ENCODE assay signal across 23 cellular contexts in genomic region chr9:89350988-89351557, GRCh38. TPM values are rescaled to one million over a fixed set of nuclear protein-coding genes. Genes with fewer than 3 reads are reported as not detected.
A peak's percentile ranks its signal among the peaks of the same experiment; 100 is the strongest.
DNase-seq lines count a peak whose midpoint lies in the region; ATAC-seq lines count a peak whose summit lies in the region.
"Had no signal": no experiment of that assay in that cellular context is flagged by ENCODE, and none has a peak within 500 bp of the region (broad histone marks: within the 10 kb centered on the region; RNA-seq: fewer than 3 reads in every experiment).

No MANE protein-coding gene starts in this region.

- H3K9ac ChIP-seq in skeletal muscle tissue (ENCODE audit: low read depth in 1 of 3, low read length in 3 of 3): no peak overlapping the region

- H3K4me3 Mint-ChIP-seq in activated T-cell treated with anti-CD3 and anti-CD28 coated beads, Interleukin-2, amount 50 U/mL, for 72 hours: no peak overlapping the region
- H3K4me3 Mint-ChIP-seq in activated T-cell treated with anti-CD3 and anti-CD28 coated beads, Interleukin-2, amount 50 U/mL, for 4 hours: no peak overlapping the region
- H3K4me3 Mint-ChIP-seq: dendritic cell treated with granulocyte-macrophage colony-stimulating factor and Interleukin-4, amounts not matched to agents 40 ng/mL and 50 ng/mL, for 4 days; T-helper 2 cell treated with Interferon-gamma antibody and Interleukin-4, amounts not matched to agents 5 μg/mL and 100 μg/mL, for 36 hours had no signal

- H3K4me3 ChIP-seq in right cardiac atrium (ENCODE audit: low read length) (no peak overlapping the region), skeletal muscle tissue (ENCODE audit: low read length in 3 of 3) (no peak overlapping the region)
- H3K4me3 ChIP-seq: heart left ventricle, lower lobe of right lung, SJSA1, suprapubic skin had no signal

- H3K4me1 ChIP-seq in right cardiac atrium (ENCODE audit: control insufficient read depth, insufficient read depth, low read length): peaks cover 16% of the 10 kb centered on the region
- H3K4me1 ChIP-seq in skeletal muscle tissue (ENCODE audit: control insufficient read depth in 3 of 3, insufficient read depth in 3 of 3, low read length in 3 of 3): peaks cover 23 to 24% (median 23%) of the 10 kb centered on the region in 3 donors
- H3K4me1 ChIP-seq: SJSA1 had no signal

- DNase-seq in activated T-cell treated with anti-CD3 and anti-CD28 coated beads, Interleukin-2, amount 50 U/mL, for 72 hours: no peak
- DNase-seq in activated T-cell treated with anti-CD3 and anti-CD28 coated beads, Interleukin-2, amount 50 U/mL, for 4 hours: no peak
- DNase-seq in NCI-H2029 (lab: John Stamatoyannopoulos, UW) (peak; percentile 86), right cardiac atrium (no peak), KG1 (lab: John Stamatoyannopoulos, UW) (no peak), HUDEP-2 (lab: John Stamatoyannopoulos, UW; ENCODE audit: unreplicated experiment in 76 of 76) (no peak), SW 1271 (lab: John Stamatoyannopoulos, UW) (no peak)
- DNase-seq: activated effector memory CD4-positive, alpha-beta T cell treated with Interleukin-2 at 50 U/mL for 16 hours; DMS79 treated with DMSO at 0.1 percent for 48 hours; heart left ventricle; lower lobe of right lung; NCI-H146; NCI-H345; occipital lobe; retina; stimulated activated CD8-positive, alpha-beta memory T cell treated with anti-CD3 and anti-CD28 coated beads, Interleukin-4, amount 100 ng/mL, for 48 hours had no signal

- H3K36me3 Mint-ChIP-seq in activated T-cell treated with anti-CD3 and anti-CD28 coated beads, Interleukin-2, amount 50 U/mL, for 72 hours (ENCODE audit: insufficient read depth in 2 of 2): peaks cover 8 to 34% of the 10 kb centered on the region in 2 donors
- peaks cover 69% of the 10 kb centered on the region for H3K36me3 Mint-ChIP-seq in activated T-cell treated with anti-CD3 and anti-CD28 coated beads, Interleukin-2, amount 50 U/mL, for 4 hours (ENCODE audit: insufficient read depth)

- ATAC-seq in activated T-cell treated with anti-CD3 and anti-CD28 coated beads, Interleukin-2, amount 50 U/mL, for 72 hours (replicated peaks in 1 of 2): no peak
- ATAC-seq in activated T-cell treated with anti-CD3 and anti-CD28 coated beads, Interleukin-2, amount 50 U/mL, for 4 hours: no peak
- peak; percentile 25 to 39 for ATAC-seq in right cardiac atrium
- ATAC-seq: Panc1 had no signal

- intact Hi-C loops in right cardiac atrium (cut with DNase I): no loop called here

- no peaks in the 10 kb centered on the region for H3K27me3 Mint-ChIP-seq in activated T-cell treated with anti-CD3 and anti-CD28 coated beads, Interleukin-2, amount 50 U/mL, for 72 hours (ENCODE audit: low read depth)
- H3K27me3 Mint-ChIP-seq in activated T-cell treated with anti-CD3 and anti-CD28 coated beads, Interleukin-2, amount 50 U/mL, for 4 hours (ENCODE audit: low read depth): no peaks in the 10 kb centered on the region
- H3K27me3 Mint-ChIP-seq: dendritic cell treated with granulocyte-macrophage colony-stimulating factor and Interleukin-4, amounts not matched to agents 40 ng/mL and 50 ng/mL, for 4 days had no signal

- H3K27ac ChIP-seq in right cardiac atrium (ENCODE audit: low read length) (no peak overlapping the region), skeletal muscle tissue (ENCODE audit: low read depth, low read length) (peak overlapping the region; percentile 28)
- H3K27ac ChIP-seq: C4-2B, lower lobe of right lung, SJSA1, suprapubic skin had no signal

- peaks cover 22% of the 10 kb centered on the region for H3K4me1 Mint-ChIP-seq in activated T-cell treated with anti-CD3 and anti-CD28 coated beads, Interleukin-2, amount 50 U/mL, for 72 hours (ENCODE audit: low read depth)
- H3K4me1 Mint-ChIP-seq in activated T-cell treated with anti-CD3 and anti-CD28 coated beads, Interleukin-2, amount 50 U/mL, for 4 hours (ENCODE audit: low read depth): peaks cover 31% of the 10 kb centered on the region

- H3K27ac Mint-ChIP-seq in activated T-cell treated with anti-CD3 and anti-CD28 coated beads, Interleukin-2, amount 50 U/mL, for 72 hours: peak overlapping the region; percentile 20
- H3K27ac Mint-ChIP-seq: dendritic cell treated with granulocyte-macrophage colony-stimulating factor and Interleukin-4, amounts not matched to agents 40 ng/mL and 50 ng/mL, for 4 days had no signal

- H3K9me3 ChIP-seq in right cardiac atrium (ENCODE audit: control insufficient read depth, low read length) (no peaks in the 10 kb centered on the region), skeletal muscle tissue (ENCODE audit: control insufficient read depth in 3 of 3, low read length in 3 of 3) (no peaks in the 10 kb centered on the region)
- H3K9me3 ChIP-seq: heart left ventricle, lower lobe of right lung, SJSA1, suprapubic skin had no signal

- H3K27me3 ChIP-seq in right cardiac atrium (ENCODE audit: control insufficient read depth, insufficient read depth) (no peaks in the 10 kb centered on the region), skeletal muscle tissue (ENCODE audit: control insufficient read depth in 3 of 3, insufficient read depth in 3 of 3, low read length in 3 of 3) (no peaks in the 10 kb centered on the region)
- H3K27me3 ChIP-seq: heart left ventricle, SJSA1, suprapubic skin had no signal

- no peaks in the 10 kb centered on the region for H3K9me3 Mint-ChIP-seq in activated T-cell treated with anti-CD3 and anti-CD28 coated beads, Interleukin-2, amount 50 U/mL, for 72 hours
- no peaks in the 10 kb centered on the region for H3K9me3 Mint-ChIP-seq in activated T-cell treated with anti-CD3 and anti-CD28 coated beads, Interleukin-2, amount 50 U/mL, for 4 hours
- H3K9me3 Mint-ChIP-seq: dendritic cell treated with granulocyte-macrophage colony-stimulating factor and Interleukin-4, amounts not matched to agents 40 ng/mL and 50 ng/mL, for 4 days; T-helper 2 cell treated with Interferon-gamma antibody and Interleukin-4, amounts not matched to agents 5 μg/mL and 100 μg/mL, for 36 hours had no signal

- WGBS in right cardiac atrium: 76% methylated on average over 2 of the region's 2 CpGs

- peaks cover 71 to 91% (median 87%) of the 10 kb centered on the region in 3 donors for H3K36me3 ChIP-seq in skeletal muscle tissue (ENCODE audit: control insufficient read depth in 3 of 3, insufficient read depth in 3 of 3, low read length in 3 of 3)

RNA-seq across cellular contexts. Expression of gene SECISBP2, which starts 32.8 kb away (rescaled TPM):
- total RNA-seq in activated T-cell treated with anti-CD3 and anti-CD28 coated beads, Interleukin-2, amount 50 U/mL, for 72 hours: 10 to 100 TPM; 41.6 to 47.0 TPM
- total RNA-seq in activated T-cell treated with anti-CD3 and anti-CD28 coated beads, Interleukin-2, amount 50 U/mL, for 4 hours: 10 to 100 TPM; 34.7 to 36.3 (median 35.1) TPM
- 10 to 100 TPM; 16.2 to 20.6 (median 17.4) TPM for total RNA-seq in right cardiac atrium
- polyA plus RNA-seq in right cardiac atrium: 14.6 TPM
- total RNA-seq in skeletal muscle tissue: 42.8 TPM

RNA-seq across cellular contexts. Expression of gene CKS2, which starts 40.1 kb away (rescaled TPM):
- 100 to 1,000 TPM; 145 to 155 TPM for total RNA-seq in activated T-cell treated with anti-CD3 and anti-CD28 coated beads, Interleukin-2, amount 50 U/mL, for 72 hours
- total RNA-seq in activated T-cell treated with anti-CD3 and anti-CD28 coated beads, Interleukin-2, amount 50 U/mL, for 4 hours: 100 to 1,000 TPM; 121 to 140 (median 139) TPM
- total RNA-seq in right cardiac atrium (1 to 10 TPM; 2.8 to 7.2 (median 4.2) TPM), skeletal muscle tissue (25.6 TPM)
- 11.7 TPM for polyA plus RNA-seq in right cardiac atrium

Comparison
In these comparisons a context has a peak if more than half of its experiments do, and no peak if none do; other contexts are left out.
1. ATAC-seq: peak in right cardiac atrium (2 of 2); none in activated T-cell treated with anti-CD3 and anti-CD28 coated beads, Interleukin-2, amount 50 U/mL, for 72 hours (0 of 2) and activated T-cell treated with anti-CD3 and anti-CD28 coated beads, Interleukin-2, amount 50 U/mL, for 4 hours (0 of 2).